ENCODE assay signal across 9 cellular contexts in genomic region chr1:155966750-155967149, GRCh38. TPM values are rescaled to one million over a fixed set of nuclear protein-coding genes. Genes with fewer than 3 reads are reported as not detected.
DNase-seq lines count a peak whose midpoint lies in the region; ATAC-seq, FAIRE-seq and TF ChIP-seq lines count a peak whose summit lies in the region.
"Had no signal": no experiment of that assay in that cellular context is flagged by ENCODE, and none has a peak within 500 bp of the region (broad histone marks: within the 10 kb centered on the region; RNA-seq: fewer than 3 reads in every experiment).

No MANE protein-coding gene starts in this region.

- peak overlapping the region; percentile 96 for H3K27ac Mint-ChIP-seq in activated naive CD4-positive, alpha-beta T cell treated with anti-CD3 and anti-CD28 coated beads for 36 hours
- H3K27ac Mint-ChIP-seq in central memory CD8-positive, alpha-beta T cell (ENCODE audit: low read depth): peak overlapping the region; percentile 86

- FAIRE-seq in RCC 7860 (lab: Jason Lieb, UNC): no peak

- H3K27ac ChIP-seq in muscle layer of duodenum (ENCODE audit: low read length) (peak overlapping the region; percentile 50), upper lobe of left lung (peak overlapping the region; percentile 71 to 99 (median 91))

- H3K36me3 ChIP-seq in muscle layer of duodenum (ENCODE audit: control insufficient read depth in 1 of 2, insufficient read depth in 2 of 2, low read length in 2 of 2) (peaks cover 34 to 38% of the 10 kb centered on the region in 2 donors), upper lobe of left lung (peaks cover 30 to 73% (median 60%) of the 10 kb centered on the region in 4 donors)

- no peaks in the 10 kb centered on the region for H3K9me3 ChIP-seq in muscle layer of duodenum (ENCODE audit: control insufficient read depth in 1 of 2, low read length in 2 of 2)
- no peaks in the 10 kb centered on the region for H3K9me3 ChIP-seq in upper lobe of left lung

- H3K9me3 Mint-ChIP-seq in activated naive CD4-positive, alpha-beta T cell treated with anti-CD3 and anti-CD28 coated beads for 36 hours: no peaks in the 10 kb centered on the region
- no peaks in the 10 kb centered on the region for H3K9me3 Mint-ChIP-seq in central memory CD8-positive, alpha-beta T cell

- CTCF ChIA-PET in activated naive CD4-positive, alpha-beta T cell treated with anti-CD3 and anti-CD28 coated beads for 36 hours (lab: Charles Lee): interaction anchor here (0.6 to 2.5 kb wide), 6 partner anchors 10 to 38 kb away, joined by 3 to 8 read pairs (median 5); partner anchors contain the start of gene ARHGEF2

- no peaks in the 10 kb centered on the region for H3K27me3 Mint-ChIP-seq in activated naive CD4-positive, alpha-beta T cell treated with anti-CD3 and anti-CD28 coated beads for 36 hours (ENCODE audit: low read depth)
- no peaks in the 10 kb centered on the region for H3K27me3 Mint-ChIP-seq in central memory CD8-positive, alpha-beta T cell

- no peak overlapping the region for H3K4me3 Mint-ChIP-seq in activated naive CD4-positive, alpha-beta T cell treated with anti-CD3 and anti-CD28 coated beads for 36 hours
- peak overlapping the region; percentile 51 for H3K4me3 Mint-ChIP-seq in central memory CD8-positive, alpha-beta T cell

- intact Hi-C loops in activated naive CD4-positive, alpha-beta T cell treated with anti-CD3 and anti-CD28 coated beads for 36 hours (cut with micrococcal nuclease): no loop called here

- no peak for ATAC-seq in central memory CD8-positive, alpha-beta T cell (replicated peaks; ENCODE audit: extremely low read depth, poor library complexity, severe bottlenecking)
- no peak for ATAC-seq in upper lobe of left lung (ENCODE audit: low FRiP score in 2 of 2)
- ATAC-seq in GM21619 (IDR thresholded peaks at IDR 0.05; ENCODE audit: unreplicated experiment): no peak

- peaks cover 58% of the 10 kb centered on the region for H3K4me1 Mint-ChIP-seq in activated naive CD4-positive, alpha-beta T cell treated with anti-CD3 and anti-CD28 coated beads for 36 hours (ENCODE audit: low read depth)
- peaks cover 68% of the 10 kb centered on the region for H3K4me1 Mint-ChIP-seq in central memory CD8-positive, alpha-beta T cell

- H3K36me3 Mint-ChIP-seq in activated naive CD4-positive, alpha-beta T cell treated with anti-CD3 and anti-CD28 coated beads for 36 hours (ENCODE audit: low read depth): peaks cover 51% of the 10 kb centered on the region
- peaks cover 60% of the 10 kb centered on the region for H3K36me3 Mint-ChIP-seq in central memory CD8-positive, alpha-beta T cell (ENCODE audit: insufficient read depth)

- no peak for TF ChIP-seq EP300 in upper lobe of left lung (IDR thresholded peaks at IDR 0.05)

- no peak for TF ChIP-seq CTCF in upper lobe of left lung (IDR thresholded peaks at IDR 0.05)

- H3K4me1 ChIP-seq in muscle layer of duodenum (ENCODE audit: control insufficient read depth in 1 of 2, insufficient read depth in 2 of 2, low read length in 2 of 2) (peaks cover 39 to 69% of the 10 kb centered on the region in 2 donors), upper lobe of left lung (peaks cover 79 to 83% (median 81%) of the 10 kb centered on the region in 4 donors)

- H3K27me3 ChIP-seq in muscle layer of duodenum (ENCODE audit: low read depth, low read length) (no peaks in the 10 kb centered on the region), upper lobe of left lung (no peaks in the 10 kb centered on the region)

- no peak for TF ChIP-seq POLR2A in upper lobe of left lung (IDR thresholded peaks at IDR 0.05)

- 37 to 48% methylated on average over 7 of the region's 7 CpGs for WGBS in upper lobe of left lung, 2 donors

- DNase-seq in activated naive CD4-positive, alpha-beta T cell treated with anti-CD3 and anti-CD28 coated beads for 36 hours: no peak
- no peak for DNase-seq in activated naive CD4-positive, alpha-beta T cell (lab: John Stamatoyannopoulos, UW)
- DNase-seq in central memory CD8-positive, alpha-beta T cell (ENCODE audit: low spot score in 2 of 2): no peak
- no peak for DNase-seq in upper lobe of left lung
- no peak for DNase-seq in COLO668 (lab: John Stamatoyannopoulos, UW; ENCODE audit: unreplicated experiment)
- no peak for DNase-seq in RCC 7860 (ENCODE audit: low spot score)

- no peak overlapping the region for H3K4me3 ChIP-seq in muscle layer of duodenum (ENCODE audit: low read depth in 1 of 2, low read length in 2 of 2)
- peak overlapping the region in 1 of 4 donors; percentile 13 for H3K4me3 ChIP-seq in upper lobe of left lung

RNA-seq across cellular contexts. Expression of gene ARHGEF2, which starts 11.6 kb away (rescaled TPM):
- 100 to 1,000 TPM; 154 to 159 TPM for total RNA-seq in activated naive CD4-positive, alpha-beta T cell treated with anti-CD3 and anti-CD28 coated beads for 36 hours
- total RNA-seq in upper lobe of left lung: 100 to 1,000 TPM; 198 to 969 (median 229) TPM

RNA-seq across cellular contexts. Expression of gene RXFP4, which starts 25.3 kb away (rescaled TPM):
- total RNA-seq in activated naive CD4-positive, alpha-beta T cell treated with anti-CD3 and anti-CD28 coated beads for 36 hours: under 1 TPM in 1 of 2 experiments, not detected in 1; 0.29 TPM
- not detected for total RNA-seq in upper lobe of left lung
- total RNA-seq: cerebellum had no signal

RNA-seq across cellular contexts. Expression of gene KHDC4, which starts 32.5 kb away (rescaled TPM):
- total RNA-seq in activated naive CD4-positive, alpha-beta T cell treated with anti-CD3 and anti-CD28 coated beads for 36 hours: 10 to 100 TPM; 82.3 to 87.2 TPM
- total RNA-seq in upper lobe of left lung: 100 to 1,000 TPM in 1 of 6 donors, 10 to 100 TPM in 5; 30.4 to 105 (median 37.6) TPM

RNA-seq across cellular contexts. Expression of gene SSR2, which starts 54.0 kb away (rescaled TPM):
- total RNA-seq in activated naive CD4-positive, alpha-beta T cell treated with anti-CD3 and anti-CD28 coated beads for 36 hours: 100 to 1,000 TPM; 141 to 142 TPM
- total RNA-seq in upper lobe of left lung: 100 to 1,000 TPM in 5 of 6 donors, 10 to 100 TPM in 1; 66.0 to 395 (median 228) TPM

RNA-seq across cellular contexts. Expression of gene RIT1, which starts 55.6 kb away (rescaled TPM):
- total RNA-seq in activated naive CD4-positive, alpha-beta T cell treated with anti-CD3 and anti-CD28 coated beads for 36 hours: 10 to 100 TPM; 17.1 to 21.3 TPM
- total RNA-seq in upper lobe of left lung: 10 to 100 TPM; 26.3 to 67.1 (median 45.1) TPM
